Comparison of ENCODE assay signal across 8 cellular contexts in genomic region chr22:29837780-29838598, GRCh38. TPM values are rescaled to one million over a fixed set of nuclear protein-coding genes. Genes with fewer than 3 reads are reported as not detected.
DNase-seq lines count a peak whose midpoint lies in the region; ATAC-seq and TF ChIP-seq lines count a peak whose summit lies in the region.

ASCC2 (minus strand) TSS chr22:29838274; CDS start chr22:29832325, 5,949 bp downstream.

- peak within 1 kb of the TSS; percentile 86 for H3K27ac Mint-ChIP-seq in activated CD4-positive, alpha-beta memory T cell treated with anti-CD3 and anti-CD28 coated beads, Interleukin-2, amount 10 ng/mL, durations not matched to agents 7 days and 5 days

- H3K27me3 ChIP-seq in dorsolateral prefrontal cortex, result no peaks in the 10 kb centered on the region
- H3K27me3 ChIP-seq in liver (ENCODE audit: control insufficient read depth in 4 of 4, insufficient read depth in 4 of 4, low read length in 3 of 4), result no peaks in the 10 kb centered on the region

- H3K27me3 Mint-ChIP-seq in activated CD4-positive, alpha-beta memory T cell treated with anti-CD3 and anti-CD28 coated beads, Interleukin-2, amount 10 ng/mL, durations not matched to agents 7 days and 5 days, result no peaks in the 10 kb centered on the region

- H3K4me1 Mint-ChIP-seq in activated CD4-positive, alpha-beta memory T cell treated with anti-CD3 and anti-CD28 coated beads, Interleukin-2, amount 10 ng/mL, durations not matched to agents 7 days and 5 days, result peaks cover 32% of the 10 kb centered on the region

- ATAC-seq in GM19438 (IDR thresholded peaks at IDR 0.05; ENCODE audit: low read depth, unreplicated experiment), result peak; percentile 91
- peak; percentile 60 for ATAC-seq in HG03575 (IDR thresholded peaks at IDR 0.05; ENCODE audit: extremely low read depth, insufficient number of reproducible peaks, low FRiP score, unreplicated experiment)

- H3K4me3 ChIP-seq in dorsolateral prefrontal cortex, result peak within 1 kb of the TSS; percentile 65 to 100 (median 94)
- peak within 1 kb of the TSS; percentile 70 to 97 (median 92) for H3K4me3 ChIP-seq in liver (ENCODE audit: low read depth in 1 of 3, low read length in 3 of 3)

- DNase-seq in CD1c-positive myeloid dendritic cell (ENCODE audit: extremely low spot score) (peak; percentile 99), NCI-H82 treated with DMSO at 0.1 percent for 48 hours (lab: John Stamatoyannopoulos, UW; ENCODE audit: unreplicated experiment) (peak; percentile 90), dorsolateral prefrontal cortex (peak; percentile 94 to 99 (median 97))
- peak; percentile 100 for DNase-seq in activated CD4-positive, alpha-beta memory T cell treated with anti-CD3 and anti-CD28 coated beads, Interleukin-2, amount 10 ng/mL, durations not matched to agents 7 days and 5 days
- DNase-seq in stimulated activated CD4-positive, alpha-beta T cell treated with anti-CD3 and anti-CD28 coated beads, Interleukin-4, amount 100 ng/mL, for 24 hours, result peak; percentile 99

- H3K9me3 Mint-ChIP-seq in activated CD4-positive, alpha-beta memory T cell treated with anti-CD3 and anti-CD28 coated beads, Interleukin-2, amount 10 ng/mL, durations not matched to agents 7 days and 5 days, result no peaks in the 10 kb centered on the region

- TF ChIP-seq CTCF in dorsolateral prefrontal cortex (IDR thresholded peaks at IDR 0.05 in 54 of 56, conservative IDR thresholded peaks at IDR 0.05 in 2 of 56; ENCODE audit: low read depth in 1 of 56, partially characterized antibody in 56 of 56), result peak in 36 of 56 donors; percentile 5 to 56 (median 29)
- peak; percentile 35 for TF ChIP-seq CTCF in liver (IDR thresholded peaks at IDR 0.05; ENCODE audit: low read depth, low read length, missing input control)

- H3K9me3 ChIP-seq in liver (ENCODE audit: control insufficient read depth in 4 of 4, low read length in 3 of 4), result no peaks in the 10 kb centered on the region

- H3K27ac ChIP-seq in dorsolateral prefrontal cortex, result peak within 1 kb of the TSS in 55 of 59 donors; percentile 2 to 90 (median 74)
- peak within 1 kb of the TSS; percentile 50 to 84 for H3K27ac ChIP-seq in liver (ENCODE audit: low read depth in 1 of 2, low read length in 2 of 2)

- H3K9ac ChIP-seq in liver (ENCODE audit: low read depth in 1 of 2, low read length in 2 of 2), result peak within 1 kb of the TSS; percentile 84 to 85

- POLR2A ChIA-PET in activated CD4-positive, alpha-beta memory T cell treated with anti-CD3 and anti-CD28 coated beads, Interleukin-2, amount 10 ng/mL, durations not matched to agents 7 days and 5 days (lab: Charles Lee), result interaction anchor here (0.7 to 2.7 kb wide), 20 partner anchors 9 to 528 kb away, joined by 3 to 13 read pairs (median 3); partner anchors contain the start of genes CCDC157, MTMR3, SF3A1 and UQCR10

- peaks cover 0 to 27% (median 15%) of the 10 kb centered on the region in 4 donors for H3K4me1 ChIP-seq in liver (ENCODE audit: control insufficient read depth in 4 of 4, insufficient read depth in 4 of 4, low read length in 3 of 4)

- CTCF ChIA-PET in activated CD4-positive, alpha-beta memory T cell treated with anti-CD3 and anti-CD28 coated beads, Interleukin-2, amount 10 ng/mL, durations not matched to agents 7 days and 5 days (lab: Charles Lee), result interaction anchor here (0.7 to 1.8 kb wide), 5 partner anchors 17 to 248 kb away, joined by 3 to 6 read pairs (median 4); no protein-coding TSS in a partner anchor

- intact Hi-C loops in dorsolateral prefrontal cortex (cut with DNase I), result loop anchor here (5.0 to 10.0 kb wide), 3 partner anchors 44 to 167 kb away; partner anchors contain the start of genes MTMR3 (in 1 of the 2), UQCR10 (in 1 of the 2) and ZMAT5 (in 1 of the 2)

- peaks cover 19% of the 10 kb centered on the region for H3K36me3 Mint-ChIP-seq in activated CD4-positive, alpha-beta memory T cell treated with anti-CD3 and anti-CD28 coated beads, Interleukin-2, amount 10 ng/mL, durations not matched to agents 7 days and 5 days (ENCODE audit: low read depth)

- under 1% methylated on average over 53 of the region's 53 CpGs for WGBS in liver

- peak within 1 kb of the TSS; percentile 80 for H3K4me3 Mint-ChIP-seq in activated CD4-positive, alpha-beta memory T cell treated with anti-CD3 and anti-CD28 coated beads, Interleukin-2, amount 10 ng/mL, durations not matched to agents 7 days and 5 days

- H3K36me3 ChIP-seq in liver (ENCODE audit: control insufficient read depth in 4 of 4, insufficient read depth in 3 of 4, low read depth in 1 of 4, low read length in 3 of 4), result peaks cover 0 to 5% (median 1%) of the 10 kb centered on the region in 4 donors

- peak; percentile 67 to 75 for TF ChIP-seq RAD21 in liver (IDR thresholded peaks at IDR 0.05)

TF ChIP-seq in liver, 16 proteins besides CTCF, POLR2A, EP300 and RAD21:
- TF ChIP-seq RXRA (IDR thresholded peaks at IDR 0.05) (peak; percentile 88 to 93), HNF4A (conservative IDR thresholded peaks at IDR 0.05) (peak; percentile 55 to 79), MAX (IDR thresholded peaks at IDR 0.05) (peak; percentile 81), FOXA2 (IDR thresholded peaks at IDR 0.05) (peak; percentile 28), REST (IDR thresholded peaks at IDR 0.05) (peak; percentile 52), NR2F2 (IDR thresholded peaks at IDR 0.05) (peak; percentile 84), GABPA (IDR thresholded peaks at IDR 0.05 in 1 of 2, conservative IDR thresholded peaks at IDR 0.05 in 1 of 2) (peak; percentile 71 to 91), ATF3 (IDR thresholded peaks at IDR 0.05) (peak; percentile 15), EGR1 (IDR thresholded peaks at IDR 0.05; ENCODE audit: low read depth in 2 of 2) (peak in 1 of 2 donors; percentile 67), SP1 (IDR thresholded peaks at IDR 0.05) (peak; percentile 79), TAF1 (conservative IDR thresholded peaks at IDR 0.05) (peak; percentile 60), FOXA1 (IDR thresholded peaks at IDR 0.05) (no peak), YY1 (IDR thresholded peaks at IDR 0.05) (peak; percentile 85), JUND (IDR thresholded peaks at IDR 0.05) (peak; percentile 68 to 78), ZBTB33 (IDR thresholded peaks at IDR 0.05) (peak; percentile 56), HNF4G (IDR thresholded peaks at IDR 0.05) (no peak)

RNA-seq across cellular contexts. Expression of gene ASCC2, which starts in this region (rescaled TPM):
- 10 to 100 TPM; 76.5 to 81.0 TPM for total RNA-seq in activated CD4-positive, alpha-beta memory T cell treated with anti-CD3 and anti-CD28 coated beads, Interleukin-2, amount 10 ng/mL, durations not matched to agents 7 days and 5 days
- total RNA-seq in dorsolateral prefrontal cortex (10 to 100 TPM; 22.5 to 65.4 (median 35.4) TPM), liver (10 to 100 TPM; 36.0 to 43.7 TPM)
- 10 to 100 TPM; 34.6 to 41.4 TPM for polyA plus RNA-seq in liver

Comparison
In these comparisons a context has a peak if more than half of its experiments do, and no peak if none do; other contexts are left out.
1. Peak in every context shown above with its lines: DNase-seq, ATAC-seq, H3K4me3 ChIP-seq and H3K27ac ChIP-seq.